In the genomic region with DNA sequence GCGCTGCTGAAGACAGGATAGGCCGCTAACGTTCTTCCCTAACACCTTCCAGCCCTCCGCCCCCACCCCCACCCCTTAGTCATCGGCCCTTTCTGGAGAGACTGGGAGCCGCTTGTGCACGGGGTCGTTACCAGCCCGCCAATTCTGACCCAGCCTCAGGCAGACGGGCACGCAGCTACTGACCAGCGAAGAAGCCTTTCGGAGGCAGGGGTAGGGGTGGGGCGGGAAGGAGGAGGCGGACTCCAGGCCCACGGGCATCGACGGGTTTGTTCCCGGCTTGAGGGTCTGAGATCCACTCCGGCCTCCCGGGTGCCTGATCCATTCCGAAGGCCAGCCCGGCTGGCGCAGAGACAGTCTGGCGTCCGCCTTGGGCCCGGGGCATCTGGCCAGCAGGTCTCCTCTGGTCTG, we compare ENCODE assay signal across 15 cellular contexts. TPM values are rescaled to one million over a fixed set of nuclear protein-coding genes. Genes with fewer than 3 reads are reported as not detected.
DNase-seq lines count a peak whose midpoint lies in the region; ATAC-seq and TF ChIP-seq lines count a peak whose summit lies in the region.
"Had no signal": no experiment of that assay in that cellular context is flagged by ENCODE, and none has a peak within 500 bp of the region (broad histone marks: within the 10 kb centered on the region; RNA-seq: fewer than 3 reads in every experiment).

No MANE protein-coding gene starts in this region.

- H3K4me1 ChIP-seq in iPS-15b (ENCODE audit: control insufficient read depth, insufficient read depth, low read length) (peaks cover 18% of the 10 kb centered on the region), rectal smooth muscle tissue (ENCODE audit: control insufficient read depth, insufficient read depth, low read length) (peaks cover 12% of the 10 kb centered on the region)

- CTCF ChIA-PET in activated CD8-positive, alpha-beta T cell treated with anti-CD3 and anti-CD28 coated beads, Interleukin-2, amount 10 ng/mL, durations not matched to agents 7 days and 5 days (lab: Charles Lee), result no interaction called here
- CTCF ChIA-PET in activated CD8-positive, alpha-beta T cell treated with anti-CD3 and anti-CD28 coated beads for 36 hours (lab: Charles Lee), result interaction anchor here (1.8 kb wide), 1 partner anchor 10 kb away, joined by 4 read pairs; no protein-coding TSS in a partner anchor

- H3K36me3 ChIP-seq in iPS-15b (ENCODE audit: control insufficient read depth, insufficient read depth, low read length), result no peaks in the 10 kb centered on the region
- peaks cover 2% of the 10 kb centered on the region for H3K36me3 ChIP-seq in rectal smooth muscle tissue (ENCODE audit: control insufficient read depth, insufficient read depth, low read length)
- H3K36me3 ChIP-seq: left lung had no signal

- peak overlapping the region; percentile 7 for H3K4me3 Mint-ChIP-seq in activated CD8-positive, alpha-beta T cell treated with anti-CD3 and anti-CD28 coated beads, Interleukin-2, amount 10 ng/mL, durations not matched to agents 7 days and 5 days
- no peak overlapping the region for H3K4me3 Mint-ChIP-seq in activated CD8-positive, alpha-beta T cell treated with anti-CD3 and anti-CD28 coated beads for 36 hours
- peak overlapping the region; percentile 51 for H3K4me3 Mint-ChIP-seq in T-helper 17 cell

- H3K9me3 ChIP-seq in T-helper 17 cell (ENCODE audit: control insufficient read depth, low read length, poor library complexity, severe bottlenecking), result no peaks in the 10 kb centered on the region
- H3K9me3 ChIP-seq in iPS-15b (ENCODE audit: control insufficient read depth, insufficient read depth, low read length), result no peaks in the 10 kb centered on the region
- H3K9me3 ChIP-seq: left lung had no signal

- no peak for ATAC-seq in activated CD8-positive, alpha-beta T cell treated with anti-CD3 and anti-CD28 coated beads, Interleukin-2, amount 10 ng/mL, durations not matched to agents 7 days and 5 days
- ATAC-seq in activated CD8-positive, alpha-beta T cell treated with anti-CD3 and anti-CD28 coated beads for 36 hours, result no peak
- ATAC-seq in T-helper 17 cell (no peak), HG02610 (IDR thresholded peaks at IDR 0.05; ENCODE audit: unreplicated experiment) (no peak)
- ATAC-seq: stimulated activated naive CD8-positive, alpha-beta T cell treated with anti-CD3 and anti-CD28 coated beads, Interleukin-15, Interleukin-2, amounts not matched to agents 100 U/mL and 50 U/mL, for 24 hours had no signal

- TF ChIP-seq CTCF in activated CD8-positive, alpha-beta T cell treated with anti-CD3 and anti-CD28 coated beads for 36 hours (IDR thresholded peaks at IDR 0.05), result no peak

- H3K27me3 ChIP-seq in iPS-15b (ENCODE audit: control insufficient read depth, insufficient read depth, low read length) (peaks cover 98% of the 10 kb centered on the region), rectal smooth muscle tissue (ENCODE audit: control insufficient read depth, insufficient read depth, low read length) (peaks cover 46% of the 10 kb centered on the region)

- H3K4me3 ChIP-seq in iPS-15b (ENCODE audit: low read depth, low read length), result peak overlapping the region; percentile 53
- H3K4me3 ChIP-seq in rectal smooth muscle tissue (ENCODE audit: low read length), result peak overlapping the region; percentile 63
- H3K4me3 ChIP-seq: left lung had no signal

- DNase-seq in activated CD8-positive, alpha-beta T cell treated with anti-CD3 and anti-CD28 coated beads, Interleukin-2, amount 10 ng/mL, durations not matched to agents 7 days and 5 days, result no peak
- no peak for DNase-seq in activated CD8-positive, alpha-beta T cell treated with anti-CD3 and anti-CD28 coated beads for 36 hours
- DNase-seq in T-helper 17 cell (no peak), AG08395 (ENCODE audit: low spot score) (no peak), NCI-H2081 treated with DMSO at 0.1 percent for 48 hours (lab: John Stamatoyannopoulos, UW) (no peak)
- DNase-seq: activated CD4-positive, alpha-beta T cell treated with anti-CD3 and anti-CD28 coated beads, Interleukin-2, amount 50 U/mL, for 4 hours; activated effector memory CD4-positive, alpha-beta T cell treated with Interleukin-2 at 50 U/mL for 16 hours had no signal

- H3K27ac ChIP-seq in rectal smooth muscle tissue (ENCODE audit: low read depth, low read length), result peak overlapping the region; percentile 96
- H3K27ac ChIP-seq: left lung had no signal

- POLR2A ChIA-PET in activated CD8-positive, alpha-beta T cell treated with anti-CD3 and anti-CD28 coated beads, Interleukin-2, amount 10 ng/mL, durations not matched to agents 7 days and 5 days (lab: Charles Lee), result no interaction called here
- POLR2A ChIA-PET in activated CD8-positive, alpha-beta T cell treated with anti-CD3 and anti-CD28 coated beads for 36 hours (lab: Charles Lee), result interaction anchor here (1.3 kb wide), 1 partner anchor 46 kb away, joined by 3 read pairs; no protein-coding TSS in a partner anchor

- no peak overlapping the region for H3K9ac ChIP-seq in iPS-15b (ENCODE audit: low read depth, low read length)
- no peak overlapping the region for H3K9ac ChIP-seq in rectal smooth muscle tissue (ENCODE audit: low read length)

- intact Hi-C loops in activated CD8-positive, alpha-beta T cell treated with anti-CD3 and anti-CD28 coated beads for 36 hours (cut with micrococcal nuclease), result no loop called here

- peaks cover 2% of the 10 kb centered on the region for H3K36me3 Mint-ChIP-seq in activated CD8-positive, alpha-beta T cell treated with anti-CD3 and anti-CD28 coated beads, Interleukin-2, amount 10 ng/mL, durations not matched to agents 7 days and 5 days (ENCODE audit: low read depth)
- H3K36me3 Mint-ChIP-seq in activated CD8-positive, alpha-beta T cell treated with anti-CD3 and anti-CD28 coated beads for 36 hours (ENCODE audit: low read depth), result no peaks in the 10 kb centered on the region
- peaks cover 18% of the 10 kb centered on the region for H3K36me3 Mint-ChIP-seq in T-helper 17 cell (ENCODE audit: low read depth)

- H3K4me1 Mint-ChIP-seq in activated CD8-positive, alpha-beta T cell treated with anti-CD3 and anti-CD28 coated beads, Interleukin-2, amount 10 ng/mL, durations not matched to agents 7 days and 5 days (ENCODE audit: low read depth), result peaks cover 28% of the 10 kb centered on the region
- peaks cover 45% of the 10 kb centered on the region for H3K4me1 Mint-ChIP-seq in activated CD8-positive, alpha-beta T cell treated with anti-CD3 and anti-CD28 coated beads for 36 hours (ENCODE audit: low read depth)
- H3K4me1 Mint-ChIP-seq in T-helper 17 cell, result peaks cover 45% of the 10 kb centered on the region

- H3K9me3 Mint-ChIP-seq in activated CD8-positive, alpha-beta T cell treated with anti-CD3 and anti-CD28 coated beads, Interleukin-2, amount 10 ng/mL, durations not matched to agents 7 days and 5 days (ENCODE audit: insufficient read depth), result no peaks in the 10 kb centered on the region
- no peaks in the 10 kb centered on the region for H3K9me3 Mint-ChIP-seq in activated CD8-positive, alpha-beta T cell treated with anti-CD3 and anti-CD28 coated beads for 36 hours
- H3K9me3 Mint-ChIP-seq: neural crest cell had no signal

- H3K27me3 Mint-ChIP-seq in activated CD8-positive, alpha-beta T cell treated with anti-CD3 and anti-CD28 coated beads, Interleukin-2, amount 10 ng/mL, durations not matched to agents 7 days and 5 days (ENCODE audit: low read depth), result peaks cover 90% of the 10 kb centered on the region
- peaks cover 89% of the 10 kb centered on the region for H3K27me3 Mint-ChIP-seq in activated CD8-positive, alpha-beta T cell treated with anti-CD3 and anti-CD28 coated beads for 36 hours
- H3K27me3 Mint-ChIP-seq in T-helper 17 cell, result peaks cover 89% of the 10 kb centered on the region

- no peak overlapping the region for H3K27ac Mint-ChIP-seq in activated CD8-positive, alpha-beta T cell treated with anti-CD3 and anti-CD28 coated beads, Interleukin-2, amount 10 ng/mL, durations not matched to agents 7 days and 5 days
- H3K27ac Mint-ChIP-seq in activated CD8-positive, alpha-beta T cell treated with anti-CD3 and anti-CD28 coated beads for 36 hours, result no peak overlapping the region
- no peak overlapping the region for H3K27ac Mint-ChIP-seq in T-helper 17 cell

RNA-seq across cellular contexts. Expression of gene HAND1, which starts 0.7 kb away (rescaled TPM):
- total RNA-seq in activated CD8-positive, alpha-beta T cell treated with anti-CD3 and anti-CD28 coated beads, Interleukin-2, amount 10 ng/mL, durations not matched to agents 7 days and 5 days, result not detected
- not detected for total RNA-seq in activated CD8-positive, alpha-beta T cell treated with anti-CD3 and anti-CD28 coated beads for 36 hours
- total RNA-seq in T-helper 17 cell, result not detected
- total RNA-seq: bronchial epithelial cell, left lung, neural crest cell, skeletal muscle tissue had no signal

RNA-seq across cellular contexts. Expression of gene SAP30L, which starts 33.0 kb away (rescaled TPM):
- 10 to 100 TPM; 40.0 to 40.4 TPM for total RNA-seq in activated CD8-positive, alpha-beta T cell treated with anti-CD3 and anti-CD28 coated beads, Interleukin-2, amount 10 ng/mL, durations not matched to agents 7 days and 5 days
- total RNA-seq in activated CD8-positive, alpha-beta T cell treated with anti-CD3 and anti-CD28 coated beads for 36 hours, result 10 to 100 TPM; 24.6 to 31.7 TPM
- total RNA-seq in T-helper 17 cell, result 10 to 100 TPM; 25.0 to 37.9 TPM
